ENCODE assay signal across 29 cellular contexts in genomic region chr6:137176729-137177128, GRCh38. TPM values are rescaled to one million over a fixed set of nuclear protein-coding genes. Genes with fewer than 3 reads are reported as not detected.
"Had no signal": no experiment of that assay in that cellular context is flagged by ENCODE, and none has a peak within 500 bp of the region (broad histone marks: within the 10 kb centered on the region; RNA-seq: fewer than 3 reads in every experiment).

No MANE protein-coding gene starts in this region.

- H3K27ac ChIP-seq: epithelial cell of prostate, gastrocnemius medialis, hepatocyte, neutrophil, pancreas, right lobe of liver, testis, transverse colon, upper lobe of right lung, uterus had no signal

- H3K4me3 ChIP-seq: gastrocnemius medialis, hepatocyte, lung, pancreas, right lobe of liver, testis, transverse colon, upper lobe of right lung, uterus had no signal

- H3K4me1 Mint-ChIP-seq: endodermal cell, neural crest cell had no signal

- H3K4me2 ChIP-seq: hepatocyte had no signal

- H3K27me3 Mint-ChIP-seq: memory B cell had no signal

- H3K4me1 ChIP-seq: gastrocnemius medialis, pancreas, right lobe of liver, transverse colon, upper lobe of right lung, uterus had no signal

- H3K27ac Mint-ChIP-seq: endodermal cell; memory B cell; natural killer cell treated with Interleukin-12 subunit alpha and Interleukin-12 subunit beta and Interleukin-15 and Interleukin-18, amount 100 ng/mL, for 72 hours had no signal

- H3K4me3 Mint-ChIP-seq: endodermal cell; natural killer cell treated with Interleukin-12 subunit alpha and Interleukin-12 subunit beta and Interleukin-15 and Interleukin-18, amount 100 ng/mL, for 72 hours; neural crest cell had no signal

- H2AFZ ChIP-seq: hepatocyte had no signal

- H3K9me3 ChIP-seq: gastrocnemius medialis, neutrophil, pancreas, right lobe of liver, testis, uterus had no signal

- H3K36me3 ChIP-seq: gastrocnemius medialis, neutrophil, pancreas, right lobe of liver, transverse colon, upper lobe of right lung, uterus had no signal

- H3K27me3 ChIP-seq: gastrocnemius medialis, hepatocyte, neutrophil, pancreas, right lobe of liver, testis, transverse colon, upper lobe of right lung, uterus had no signal

- ATAC-seq: esophagus mucosa; gastrocnemius medialis; left lobe of liver; natural killer cell treated with Interleukin-12 subunit alpha and Interleukin-12 subunit beta and Interleukin-15 and Interleukin-18, amount 100 ng/mL, for 72 hours; pancreas; right lobe of liver; stimulated activated naive CD8-positive, alpha-beta T cell treated with anti-CD3 and anti-CD28 coated beads, Interleukin-15, Interleukin-2, amounts not matched to agents 100 U/mL and 50 U/mL, for 24 hours; upper lobe of right lung had no signal

- H3K79me2 ChIP-seq: hepatocyte had no signal

- DNase-seq: effector CD8-positive, alpha-beta T cell; endodermal cell; foreskin fibroblast; gastrocnemius medialis; head of caudate nucleus; kidney; pancreas; retina; right lobe of liver; small intestine; stimulated activated CD4-positive, alpha-beta T cell treated with anti-CD3 and anti-CD28 coated beads, Interleukin-15, amount 100 ng/mL, for 24 hours; stimulated activated CD4-positive, alpha-beta T cell treated with anti-CD3 and anti-CD28 coated beads, Interleukin-2, amount 100 ng/mL, for 48 hours; stimulated activated CD8-positive, alpha-beta memory T cell treated with anti-CD3 and anti-CD28 coated beads, Interleukin-4, amount 100 ng/mL, for 48 hours; stimulated activated naive CD8-positive, alpha-beta T cell treated with anti-CD3 and anti-CD28 coated beads, Interleukin-15, Interleukin-2, amounts not matched to agents 100 U/mL and 50 U/mL, for 24 hours; substantia nigra; testis; transverse colon; upper lobe of right lung; uterus had no signal

RNA-seq across cellular contexts. Expression of gene IL22RA2, which starts 3.3 kb away (rescaled TPM):
- polyA plus RNA-seq: hepatocyte, liver, pancreas had no signal
